10 cellular contexts compared by ENCODE assay signal in the genomic region with DNA sequence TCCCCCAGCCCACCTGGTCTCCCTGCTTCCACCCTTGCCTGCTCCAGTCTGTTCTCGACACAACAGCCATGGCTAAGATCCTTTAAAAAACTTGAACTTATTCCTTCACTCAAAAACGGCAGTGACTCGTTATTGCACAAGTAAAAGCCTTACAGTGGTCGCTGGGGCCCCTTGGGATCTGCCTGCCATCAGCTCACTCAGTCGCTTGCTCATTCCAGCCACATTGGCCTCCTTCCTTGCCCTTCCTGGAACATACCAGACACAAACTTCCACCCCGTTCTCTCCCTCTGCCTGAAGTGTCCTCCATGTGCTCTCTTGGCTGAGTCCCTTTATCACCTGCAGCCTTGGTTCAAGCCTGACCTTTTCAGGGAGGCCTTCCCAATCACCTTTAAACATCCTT. TPM values are rescaled to one million over a fixed set of nuclear protein-coding genes. Genes with fewer than 3 reads are reported as not detected.
A peak's percentile ranks its signal among the peaks of the same experiment; 100 is the strongest.
DNase-seq lines count a peak whose midpoint lies in the region; ATAC-seq and TF ChIP-seq lines count a peak whose summit lies in the region.
"Had no signal": no experiment of that assay in that cellular context is flagged by ENCODE, and none has a peak within 500 bp of the region (broad histone marks: within the 10 kb centered on the region; RNA-seq: fewer than 3 reads in every experiment).

No MANE protein-coding gene starts in this region.

- peaks cover 9% of the 10 kb centered on the region for H3K36me3 ChIP-seq in DND-41 (ENCODE audit: insufficient read depth, low read length)
- H3K36me3 ChIP-seq in MG63: peaks cover 7% of the 10 kb centered on the region; the same call in 1 of the 2 replicates
- H3K36me3 ChIP-seq in osteoblast (ENCODE audit: insufficient read depth, low read length): no peaks in the 10 kb centered on the region
- H3K36me3 ChIP-seq in endodermal cell (ENCODE audit: control insufficient read depth, insufficient read depth, low read length): peaks cover 5% of the 10 kb centered on the region

- 85 to 88% methylated on average over 5 to 6 of the region's 6 CpGs for WGBS in endodermal cell (ENCODE audit: insufficient coverage in 1 of 2, insufficient read length in 1 of 2), 2 experiments

- peaks cover 57% of the 10 kb centered on the region for H3K4me1 Mint-ChIP-seq in central memory CD8-positive, alpha-beta T cell
- H3K4me1 Mint-ChIP-seq in endodermal cell: peaks cover 20% of the 10 kb centered on the region

- peaks cover 7% of the 10 kb centered on the region for H3K36me3 Mint-ChIP-seq in central memory CD8-positive, alpha-beta T cell (ENCODE audit: insufficient read depth)
- no peaks in the 10 kb centered on the region for H3K36me3 Mint-ChIP-seq in endodermal cell (ENCODE audit: low read depth)

- no peaks in the 10 kb centered on the region for H3K27me3 ChIP-seq in DND-41 (ENCODE audit: insufficient read depth, low read length, poor library complexity)
- no peaks in the 10 kb centered on the region for H3K27me3 ChIP-seq in MG63
- H3K27me3 ChIP-seq in osteoblast (ENCODE audit: insufficient read depth, low read length): no peaks in the 10 kb centered on the region
- H3K27me3 ChIP-seq in endodermal cell (ENCODE audit: control insufficient read depth, insufficient read depth, low read length, poor library complexity, severe bottlenecking): no peaks in the 10 kb centered on the region

- H3K4me1 ChIP-seq in DND-41 (ENCODE audit: insufficient read depth, low read length) (peaks cover 43% of the 10 kb centered on the region), osteoblast (ENCODE audit: insufficient read depth, low read length) (peaks cover 25% of the 10 kb centered on the region), endodermal cell (ENCODE audit: control insufficient read depth, insufficient read depth, low read length) (no peaks in the 10 kb centered on the region)

- peaks cover 55% of the 10 kb centered on the region for H4K20me1 ChIP-seq in DND-41 (ENCODE audit: insufficient read depth, low read length)
- H4K20me1 ChIP-seq in osteoblast (ENCODE audit: insufficient read depth, low read length): peaks cover 45% of the 10 kb centered on the region

- ATAC-seq in DND-41 (ENCODE audit: insufficient read depth, low read depth): no peak
- no peak for ATAC-seq in central memory CD8-positive, alpha-beta T cell (replicated peaks; ENCODE audit: extremely low read depth, poor library complexity, severe bottlenecking)

- H3K27ac ChIP-seq in DND-41 (ENCODE audit: low read length) (0 out of 2 replicates have a peak overlapping the region, but pooled peaks have one; percentile 39), osteoblast (ENCODE audit: low read depth, low read length) (peak overlapping the region; percentile 23), endodermal cell (ENCODE audit: low read depth, low read length) (no peak overlapping the region)

- H3K9me3 Mint-ChIP-seq in central memory CD8-positive, alpha-beta T cell: no peaks in the 10 kb centered on the region
- H3K9me3 Mint-ChIP-seq in endodermal cell: no peaks in the 10 kb centered on the region

- H3K4me3 Mint-ChIP-seq in central memory CD8-positive, alpha-beta T cell: peak overlapping the region; percentile 15
- H3K4me3 Mint-ChIP-seq in endodermal cell: no peak overlapping the region

- no peak for DNase-seq in DND-41
- DNase-seq in MG63: peak; percentile 9
- DNase-seq in central memory CD8-positive, alpha-beta T cell (ENCODE audit: low spot score in 2 of 2): no peak
- DNase-seq in osteoblast (ENCODE audit: insufficient read length, low spot score, missing footprints): no peak
- no peak for DNase-seq in NCI-H1417 (lab: John Stamatoyannopoulos, UW)
- DNase-seq in endodermal cell: no peak
- no peak for DNase-seq in NCI-H187 treated with DMSO at 0.1 percent for 48 hours (lab: John Stamatoyannopoulos, UW)
- no peak for DNase-seq in CD1c-positive myeloid dendritic cell (ENCODE audit: extremely low spot score)
- DNase-seq: activated gamma-delta T cell, NCI-H146 had no signal

- H3K9me3 ChIP-seq in DND-41 (ENCODE audit: insufficient read depth, low read length, severe bottlenecking): no peaks in the 10 kb centered on the region
- H3K9me3 ChIP-seq in MG63: no peaks in the 10 kb centered on the region
- no peaks in the 10 kb centered on the region for H3K9me3 ChIP-seq in osteoblast (ENCODE audit: low read depth, low read length)
- H3K9me3 ChIP-seq in endodermal cell (ENCODE audit: control insufficient read depth, low read length): no peaks in the 10 kb centered on the region

- H2AFZ ChIP-seq in DND-41 (ENCODE audit: low read depth, low read length): no peak overlapping the region
- H2AFZ ChIP-seq in osteoblast (ENCODE audit: low read length): no peak overlapping the region

- no peak for TF ChIP-seq CTCF in DND-41 (IDR thresholded peaks at IDR 0.05; ENCODE audit: borderline replicate concordance, extremely low read depth, low read length, poor library complexity, severe bottlenecking)
- no peak for TF ChIP-seq CTCF in osteoblast (IDR thresholded peaks at IDR 0.05; ENCODE audit: extremely low read depth, low read depth, low read length)
- no peak for TF ChIP-seq CTCF in endodermal cell (conservative IDR thresholded peaks at IDR 0.05)

- H3K27ac Mint-ChIP-seq in central memory CD8-positive, alpha-beta T cell (ENCODE audit: low read depth): peak overlapping the region; percentile 51
- no peak overlapping the region for H3K27ac Mint-ChIP-seq in endodermal cell

- H3K4me3 ChIP-seq in DND-41 (ENCODE audit: low read depth in 1 of 2, low read length in 2 of 2): no peak overlapping the region
- H3K4me3 ChIP-seq in MG63: no peak overlapping the region
- no peak overlapping the region for H3K4me3 ChIP-seq in osteoblast (ENCODE audit: insufficient read depth, low read length)
- H3K4me3 ChIP-seq in endodermal cell (ENCODE audit: low read length): no peak overlapping the region

- H3K9ac ChIP-seq in DND-41 (ENCODE audit: low read depth, low read length): no peak overlapping the region
- no peak overlapping the region for H3K9ac ChIP-seq in endodermal cell (ENCODE audit: extremely low read depth, low read length, poor library complexity, severe bottlenecking)

- no peaks in the 10 kb centered on the region for H3K27me3 Mint-ChIP-seq in central memory CD8-positive, alpha-beta T cell
- no peaks in the 10 kb centered on the region for H3K27me3 Mint-ChIP-seq in endodermal cell (ENCODE audit: insufficient read depth)

- H3K4me2 ChIP-seq in DND-41 (ENCODE audit: insufficient read depth, low read length): peak overlapping the region; percentile 44; the same call in 1 of the 2 replicates
- H3K4me2 ChIP-seq in osteoblast (ENCODE audit: insufficient read depth, low read length): peak overlapping the region; percentile 41

- H3K79me2 ChIP-seq in DND-41 (ENCODE audit: insufficient read depth, low read length): peaks cover 86% of the 10 kb centered on the region
- peaks cover 91% of the 10 kb centered on the region for H3K79me2 ChIP-seq in osteoblast (ENCODE audit: insufficient read depth, low read length)

RNA-seq across cellular contexts. Expression of a gene that starts 4.7 kb away (rescaled TPM):
- total RNA-seq in MG63 (2014; rRNA removed; shearing (Covaris generic); ENCODE audit: low replicate concordance): 36.1 and 47.2 TPM in 2 replicates
- total RNA-seq in osteoblast: 53.2 and 63.9 TPM in 2 replicates
- 10 to 100 TPM; 60.5 to 65.9 TPM for total RNA-seq in endodermal cell
- 47.6 TPM for polyA plus RNA-seq in endodermal cell (2013, experiment 1 of 2)
- 44.6 TPM for polyA plus RNA-seq in endodermal cell (2013, experiment 2 of 2)
